In the genomic region with DNA sequence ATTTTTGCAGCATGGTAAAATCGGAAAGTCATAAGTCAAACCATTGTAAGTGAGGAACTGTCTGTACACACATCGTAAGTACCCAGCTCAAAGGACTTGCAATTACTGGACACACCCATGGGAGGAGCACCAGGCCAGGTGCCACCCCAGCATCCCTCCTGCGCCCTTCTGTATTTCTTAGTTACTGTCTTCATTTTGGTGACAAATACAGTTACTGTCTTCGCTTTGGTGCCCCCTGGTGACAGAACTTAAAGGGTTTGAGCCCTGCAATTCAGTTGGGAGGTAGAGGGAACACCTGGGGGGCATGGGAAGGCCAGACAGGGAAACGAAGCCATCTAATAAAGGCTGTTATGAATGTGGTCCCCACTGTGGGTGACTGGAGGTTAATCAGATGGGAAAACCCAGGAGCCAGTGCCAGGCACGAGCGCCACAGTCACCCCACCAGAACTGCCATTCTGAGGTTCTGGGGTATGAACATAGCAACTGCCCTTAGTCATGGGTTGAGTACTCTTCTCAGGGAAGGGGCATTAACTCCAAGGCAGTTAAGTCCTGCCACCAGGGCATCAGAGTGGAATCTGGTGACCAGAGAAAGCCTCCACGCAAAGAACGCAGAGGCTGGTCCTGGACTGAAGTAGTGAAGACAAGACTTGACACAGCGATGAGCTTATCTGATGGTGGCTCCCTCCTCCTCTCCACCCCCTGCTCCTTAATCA, we compare ENCODE assay signal across 8 cellular contexts.
DNase-seq lines count a peak whose midpoint lies in the region; ATAC-seq and TF ChIP-seq lines count a peak whose summit lies in the region.

No MANE protein-coding gene starts in this region.

- no peaks in the 10 kb centered on the region for H4K20me1 ChIP-seq in hepatocyte (ENCODE audit: insufficient read depth, poor library complexity, severe bottlenecking)

- TF ChIP-seq CTCF in hepatocyte (IDR thresholded peaks at IDR 0.05; ENCODE audit: poor library complexity): peak; percentile 44

- H3K36me3 ChIP-seq in hepatocyte (replicated peaks; ENCODE audit: insufficient read depth, low read depth): no peaks in the 10 kb centered on the region

- DNase-seq in ACHN: peak; percentile 27
- peak; percentile 47 for DNase-seq in GM03348 (ENCODE audit: low spot score)
- peak; percentile 60 to 72 for DNase-seq in NCI-H524 (lab: John Stamatoyannopoulos, UW)
- DNase-seq in activated T-cell treated with anti-CD3 and anti-CD28 coated beads for 24 hours (ENCODE audit: low read depth): peak; percentile 20
- DNase-seq in hepatocyte (ENCODE audit: low spot score): peak; percentile 50
- DNase-seq in stimulated activated CD4-positive, alpha-beta T cell treated with anti-CD3 and anti-CD28 coated beads, Interleukin-4, amount 100 ng/mL, for 4 hours: peak; percentile 13 to 20
- no peak for DNase-seq in activated CD4-positive, CD25-positive, alpha-beta regulatory T cell (lab: John Stamatoyannopoulos, UW)

- in situ Hi-C loops in ACHN (cut with HindIII; ENCODE audit: low pct_ligation_motif_present, low pct_unique_long_range_greater_than_20kb, low sequenced_read_pairs): no loop called here

- H3K27me3 ChIP-seq in hepatocyte: no peaks in the 10 kb centered on the region

- H3K9me3 ChIP-seq in hepatocyte (ENCODE audit: low read depth): no peaks in the 10 kb centered on the region

- peaks cover 4% of the 10 kb centered on the region for H3K4me1 ChIP-seq in hepatocyte (ENCODE audit: insufficient read depth)

- no peak overlapping the region for H3K4me2 ChIP-seq in hepatocyte

- H3K9me2 ChIP-seq in hepatocyte (replicated peaks; ENCODE audit: insufficient read depth): no peaks in the 10 kb centered on the region

- H2AFZ ChIP-seq in hepatocyte: no peak overlapping the region

- ATAC-seq in GM21786 (IDR thresholded peaks at IDR 0.05; ENCODE audit: unreplicated experiment): no peak

- WGBS in hepatocyte (ENCODE audit: low lambda C conversion rate, missing lambda C conversion rate): 70% methylated on average over 10 of the region's 10 CpGs

- no peak overlapping the region for H3K4me3 ChIP-seq in hepatocyte

- H3K27ac ChIP-seq in hepatocyte: no peak overlapping the region

- no peaks in the 10 kb centered on the region for H3K79me2 ChIP-seq in hepatocyte

Comparison
In these comparisons a context has a peak if more than half of its experiments do, and no peak if none do; other contexts are left out.
1. DNase-seq: peak in ACHN (single experiment), GM03348 (single experiment), NCI-H524 (2 of 2), activated T-cell treated with anti-CD3 and anti-CD28 coated beads for 24 hours (single experiment), hepatocyte (single experiment) and stimulated activated CD4-positive, alpha-beta T cell treated with anti-CD3 and anti-CD28 coated beads, Interleukin-4, amount 100 ng/mL, for 4 hours (2 of 2); none in activated CD4-positive, CD25-positive, alpha-beta regulatory T cell (0 of 4).